1 cellular context compared by ENCODE assay signal in the genomic region with DNA sequence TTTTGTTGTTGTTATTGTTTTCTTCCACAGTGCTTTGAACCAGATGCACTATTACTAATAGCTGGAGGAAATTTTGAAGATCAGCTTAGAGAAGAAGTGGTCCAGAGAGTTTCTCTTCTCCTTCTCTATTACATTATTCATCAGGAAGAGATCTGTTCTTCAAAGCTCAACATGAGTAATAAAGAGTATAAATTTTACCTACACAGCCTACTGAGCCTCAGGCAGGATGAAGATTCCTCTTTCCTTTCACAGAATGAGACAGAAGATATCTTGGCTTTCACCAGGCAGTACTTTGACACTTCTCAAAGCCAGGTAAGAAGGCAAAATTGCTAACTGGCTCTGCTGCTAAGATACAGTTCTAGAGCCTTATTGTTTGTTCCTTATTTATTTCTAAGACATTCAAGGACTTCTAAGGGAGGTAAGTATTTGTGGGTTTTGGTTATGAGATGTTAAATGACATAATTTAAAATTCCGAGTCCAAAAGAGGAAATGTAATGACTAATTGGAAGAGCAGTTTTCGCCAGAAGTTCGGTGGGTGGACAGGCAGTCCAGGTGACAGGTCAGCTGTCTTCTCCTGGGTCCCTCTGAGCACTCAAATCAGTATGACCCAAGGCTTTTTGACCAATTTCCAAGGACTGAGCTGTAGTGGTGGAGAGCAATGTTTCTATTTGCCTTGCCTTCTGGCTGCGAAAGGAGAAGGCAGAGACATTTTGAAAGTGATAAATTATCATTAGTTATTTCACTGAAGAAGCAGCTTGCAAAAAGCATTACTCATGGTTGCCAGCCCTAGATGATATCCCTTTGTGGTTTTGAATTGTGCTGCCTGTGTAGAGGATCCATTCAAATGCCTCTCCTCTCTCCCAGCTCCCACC.
TF ChIP-seq lines count a peak whose summit lies in the region.

No MANE protein-coding gene starts in this region.

TF ChIP-seq in GM12878, 131 proteins besides CTCF, POLR2A, EP300 and RAD21:
- TF ChIP-seq FOXM1 (IDR thresholded peaks at IDR 0.05; ENCODE audit: low read depth, low read length) (peak; percentile 26; the same call in 1 of the 2 replicates), MXI1 (IDR thresholded peaks at IDR 0.05; ENCODE audit: low read depth, low read length) (no peak), ETV6 (conservative IDR thresholded peaks at IDR 0.05 in 1 of 2, IDR thresholded peaks at IDR 0.05 in 1 of 2; ENCODE audit: borderline replicate concordance in 1 of 2, low read depth in 1 of 2) (peak in 1 of 2 experiments; percentile 40; a peak in 1 of 4 replicates), NFIC (IDR thresholded peaks at IDR 0.05; ENCODE audit: low read depth, low read length) (peak; percentile 74; the same call in 1 of the 2 replicates), HDAC2 (IDR thresholded peaks at IDR 0.05) (no peak), EED (IDR thresholded peaks at IDR 0.05; ENCODE audit: low read depth) (peak; percentile 65; the same call in 1 of the 2 replicates), JUND (IDR thresholded peaks at IDR 0.05; ENCODE audit: low read depth, low read length) (no peak), CBX3 (IDR thresholded peaks at IDR 0.05; ENCODE audit: borderline replicate concordance, low read depth) (no peak), CREB1 (IDR thresholded peaks at IDR 0.05; ENCODE audit: low read depth) (no peak), SMAD1 (IDR thresholded peaks at IDR 0.05; ENCODE audit: low read depth, partially characterized antibody) (no peak), ZNF384 (IDR thresholded peaks at IDR 0.05; ENCODE audit: borderline replicate concordance, low read depth, low read length) (no peak), CEBPB (IDR thresholded peaks at IDR 0.05; ENCODE audit: borderline replicate concordance in 1 of 2, low read depth in 2 of 2, low read length in 2 of 2) (no peak), RUNX3 (IDR thresholded peaks at IDR 0.05; ENCODE audit: low read length) (peak; percentile 48; the same call in 1 of the 2 replicates), SRF (IDR thresholded peaks at IDR 0.05; ENCODE audit: low read depth in 2 of 2, low read length in 2 of 2) (no peak), FOS (IDR thresholded peaks at IDR 0.05; ENCODE audit: borderline replicate concordance, extremely low read depth, insufficient read length) (no peak), JUNB (IDR thresholded peaks at IDR 0.05) (peak; percentile 49), RCOR1 (conservative IDR thresholded peaks at IDR 0.05; ENCODE audit: low read depth, low read length) (no peak), IKZF1 (conservative IDR thresholded peaks at IDR 0.05) (no peak), TCF7 (IDR thresholded peaks at IDR 0.05; ENCODE audit: borderline replicate concordance) (peak; percentile 46; the same call in 1 of the 2 replicates)
- TF ChIP-seq, protein P1, sequence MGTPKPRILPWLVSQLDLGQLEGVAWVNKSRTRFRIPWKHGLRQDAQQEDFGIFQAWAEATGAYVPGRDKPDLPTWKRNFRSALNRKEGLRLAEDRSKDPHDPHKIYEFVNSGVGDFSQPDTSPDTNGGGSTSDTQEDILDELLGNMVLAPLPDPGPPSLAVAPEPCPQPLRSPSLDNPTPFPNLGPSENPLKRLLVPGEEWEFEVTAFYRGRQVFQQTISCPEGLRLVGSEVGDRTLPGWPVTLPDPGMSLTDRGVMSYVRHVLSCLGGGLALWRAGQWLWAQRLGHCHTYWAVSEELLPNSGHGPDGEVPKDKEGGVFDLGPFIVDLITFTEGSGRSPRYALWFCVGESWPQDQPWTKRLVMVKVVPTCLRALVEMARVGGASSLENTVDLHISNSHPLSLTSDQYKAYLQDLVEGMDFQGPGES (IDR thresholded peaks at IDR 0.05): no peak
- TF ChIP-seq, protein P2, sequence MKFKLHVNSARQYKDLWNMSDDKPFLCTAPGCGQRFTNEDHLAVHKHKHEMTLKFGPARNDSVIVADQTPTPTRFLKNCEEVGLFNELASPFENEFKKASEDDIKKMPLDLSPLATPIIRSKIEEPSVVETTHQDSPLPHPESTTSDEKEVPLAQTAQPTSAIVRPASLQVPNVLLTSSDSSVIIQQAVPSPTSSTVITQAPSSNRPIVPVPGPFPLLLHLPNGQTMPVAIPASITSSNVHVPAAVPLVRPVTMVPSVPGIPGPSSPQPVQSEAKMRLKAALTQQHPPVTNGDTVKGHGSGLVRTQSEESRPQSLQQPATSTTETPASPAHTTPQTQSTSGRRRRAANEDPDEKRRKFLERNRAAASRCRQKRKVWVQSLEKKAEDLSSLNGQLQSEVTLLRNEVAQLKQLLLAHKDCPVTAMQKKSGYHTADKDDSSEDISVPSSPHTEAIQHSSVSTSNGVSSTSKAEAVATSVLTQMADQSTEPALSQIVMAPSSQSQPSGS (IDR thresholded peaks at IDR 0.05; ENCODE audit: low read length): 0 out of 2 replicates have a peak, but pooled peaks have one; percentile 37
- TF ChIP-seq, protein P3, sequence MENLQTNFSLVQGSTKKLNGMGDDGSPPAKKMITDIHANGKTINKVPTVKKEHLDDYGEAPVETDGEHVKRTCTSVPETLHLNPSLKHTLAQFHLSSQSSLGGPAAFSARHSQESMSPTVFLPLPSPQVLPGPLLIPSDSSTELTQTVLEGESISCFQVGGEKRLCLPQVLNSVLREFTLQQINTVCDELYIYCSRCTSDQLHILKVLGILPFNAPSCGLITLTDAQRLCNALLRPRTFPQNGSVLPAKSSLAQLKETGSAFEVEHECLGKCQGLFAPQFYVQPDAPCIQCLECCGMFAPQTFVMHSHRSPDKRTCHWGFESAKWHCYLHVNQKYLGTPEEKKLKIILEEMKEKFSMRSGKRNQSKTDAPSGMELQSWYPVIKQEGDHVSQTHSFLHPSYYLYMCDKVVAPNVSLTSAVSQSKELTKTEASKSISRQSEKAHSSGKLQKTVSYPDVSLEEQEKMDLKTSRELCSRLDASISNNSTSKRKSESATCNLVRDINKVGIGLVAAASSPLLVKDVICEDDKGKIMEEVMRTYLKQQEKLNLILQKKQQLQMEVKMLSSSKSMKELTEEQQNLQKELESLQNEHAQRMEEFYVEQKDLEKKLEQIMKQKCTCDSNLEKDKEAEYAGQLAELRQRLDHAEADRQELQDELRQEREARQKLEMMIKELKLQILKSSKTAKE (IDR thresholded peaks at IDR 0.05; ENCODE audit: low read depth, poor library complexity, severe bottlenecking): no peak
TF ChIP-seq in GM12878: peak in this region for 8.
